ENCODE assay signal across 9 cellular contexts in genomic region chr19:4390862-4391693, GRCh38. TPM values are rescaled to one million over a fixed set of nuclear protein-coding genes. Genes with fewer than 3 reads are reported as not detected.
DNase-seq lines count a peak whose midpoint lies in the region; ATAC-seq, FAIRE-seq and TF ChIP-seq lines count a peak whose summit lies in the region.
"Had no signal": no experiment of that assay in that cellular context is flagged by ENCODE, and none has a peak within 500 bp of the region (broad histone marks: within the 10 kb centered on the region; RNA-seq: fewer than 3 reads in every experiment).

No MANE protein-coding gene starts in this region.

- peaks cover 36% of the 10 kb centered on the region for H3K36me3 Mint-ChIP-seq in activated CD4-positive, alpha-beta T cell treated with anti-CD3 and anti-CD28 coated beads, Interleukin-2, amount 10 ng/mL, durations not matched to agents 24 days and 14 days (ENCODE audit: low read depth)

- H3K9me3 ChIP-seq in lung (ENCODE audit: control insufficient read depth in 2 of 2, insufficient read depth in 1 of 2, low read length in 1 of 2) (no peaks in the 10 kb centered on the region), thoracic aorta (no peaks in the 10 kb centered on the region)

- H3K27ac ChIP-seq in lung (ENCODE audit: low read depth in 1 of 2, low read length in 1 of 2) (peak overlapping the region; percentile 39 to 78), thoracic aorta (peak overlapping the region; percentile 9 to 56)

- no peaks in the 10 kb centered on the region for H3K9me3 Mint-ChIP-seq in activated CD4-positive, alpha-beta T cell treated with anti-CD3 and anti-CD28 coated beads, Interleukin-2, amount 10 ng/mL, durations not matched to agents 24 days and 14 days

- no peak for TF ChIP-seq POLR2A in erythroblast (IDR thresholded peaks at IDR 0.05; ENCODE audit: low read length)

- H3K36me3 ChIP-seq in lung (ENCODE audit: control insufficient read depth in 2 of 2, insufficient read depth in 2 of 2, low read length in 2 of 2) (peaks cover 0 to 12% of the 10 kb centered on the region in 2 donors), thoracic aorta (no peaks in the 10 kb centered on the region)

- ATAC-seq in lung (ENCODE audit: insufficient read depth, low FRiP score) (no peak), thoracic aorta (ENCODE audit: insufficient number of reproducible peaks, low FRiP score, low read depth) (no peak)

- no peak for TF ChIP-seq CTCF in choroid plexus epithelial cell (conservative IDR thresholded peaks at IDR 0.05; ENCODE audit: low read depth, low read length)
- TF ChIP-seq CTCF in lung (IDR thresholded peaks at IDR 0.05; ENCODE audit: control extremely low read depth, extremely low read depth), result no peak
- TF ChIP-seq CTCF in thoracic aorta (IDR thresholded peaks at IDR 0.05), result no peak

- peaks cover 48% of the 10 kb centered on the region for H3K4me1 Mint-ChIP-seq in activated CD4-positive, alpha-beta T cell treated with anti-CD3 and anti-CD28 coated beads, Interleukin-2, amount 10 ng/mL, durations not matched to agents 24 days and 14 days

- peaks cover 10 to 37% of the 10 kb centered on the region in 2 donors for H3K4me1 ChIP-seq in lung (ENCODE audit: control insufficient read depth in 2 of 2, insufficient read depth in 2 of 2, low read length in 2 of 2)
- H3K4me1 ChIP-seq in thoracic aorta (ENCODE audit: control insufficient read depth in 1 of 2, low read depth in 2 of 2), result peaks cover 53 to 70% of the 10 kb centered on the region in 2 donors

- H3K4me3 Mint-ChIP-seq in activated CD4-positive, alpha-beta T cell treated with anti-CD3 and anti-CD28 coated beads, Interleukin-2, amount 10 ng/mL, durations not matched to agents 24 days and 14 days, result peak overlapping the region; percentile 59

- H3K4me3 ChIP-seq in choroid plexus epithelial cell (ENCODE audit: low read depth, low read length), result no peak overlapping the region
- no peak overlapping the region for H3K4me3 ChIP-seq in lung
- peak overlapping the region; percentile 56 for H3K4me3 ChIP-seq in thoracic aorta

- no peak for FAIRE-seq in GM19239 (lab: Jason Lieb, UNC)

- H3K27me3 ChIP-seq in lung (ENCODE audit: control insufficient read depth, insufficient read depth) (no peaks in the 10 kb centered on the region), thoracic aorta (replicated peaks; ENCODE audit: insufficient read depth) (no peaks in the 10 kb centered on the region)

- H3K27me3 Mint-ChIP-seq in activated CD4-positive, alpha-beta T cell treated with anti-CD3 and anti-CD28 coated beads, Interleukin-2, amount 10 ng/mL, durations not matched to agents 24 days and 14 days, result no peaks in the 10 kb centered on the region

- 51 to 58% methylated on average over 23 of the region's 23 CpGs for WGBS in lung, 2 donors

- intact Hi-C loops in activated CD4-positive, alpha-beta T cell treated with anti-CD3 and anti-CD28 coated beads, Interleukin-2, amount 10 ng/mL, durations not matched to agents 24 days and 14 days (cut with micrococcal nuclease), result no loop called here

- no peak for DNase-seq in activated CD4-positive, alpha-beta T cell treated with anti-CD3 and anti-CD28 coated beads, Interleukin-2, amount 10 ng/mL, durations not matched to agents 24 days and 14 days
- DNase-seq in activated CD4-positive, alpha-beta T cell treated with anti-CD3 and anti-CD28 coated beads, Interleukin-2, amount 50 U/mL, for 1 hour, result no peak
- DNase-seq in choroid plexus epithelial cell (ENCODE audit: low read depth) (peak; percentile 62), lung (ENCODE audit: low spot score) (no peak), thoracic aorta (ENCODE audit: low spot score) (no peak), GM19239 (ENCODE audit: insufficient read length, low spot score) (no peak), erythroblast (lab: John Stamatoyannopoulos, UW) (no peak)
- DNase-seq in stimulated activated CD4-positive, alpha-beta T cell treated with anti-CD3 and anti-CD28 coated beads, Interleukin-12 subunit alpha, Interleukin-12 subunit beta, amount 100 ng/mL, for 4 hours, result no peak
- DNase-seq: AML-193 had no signal

- H3K27ac Mint-ChIP-seq in activated CD4-positive, alpha-beta T cell treated with anti-CD3 and anti-CD28 coated beads, Interleukin-2, amount 10 ng/mL, durations not matched to agents 24 days and 14 days, result peak overlapping the region; percentile 63

RNA-seq across cellular contexts. Expression of gene SH3GL1, which starts 9.3 kb away (rescaled TPM):
- 53.8 and 56.8 TPM in 2 replicates for total RNA-seq in activated CD4-positive, alpha-beta T cell treated with anti-CD3 and anti-CD28 coated beads, Interleukin-2, amount 10 ng/mL, durations not matched to agents 24 days and 14 days
- total RNA-seq in lung, result 10 to 100 TPM; 30.6 to 68.6 TPM
- polyA plus RNA-seq in lung, result 10 to 100 TPM; 53.1 to 65.4 TPM
- 10 to 100 TPM; 47.3 to 56.9 TPM for total RNA-seq in thoracic aorta

RNA-seq across cellular contexts. Expression of gene CHAF1A, which starts 11.4 kb away (rescaled TPM):
- total RNA-seq in activated CD4-positive, alpha-beta T cell treated with anti-CD3 and anti-CD28 coated beads, Interleukin-2, amount 10 ng/mL, durations not matched to agents 24 days and 14 days, result 99.4 and 103 TPM in 2 replicates
- total RNA-seq in lung (10 to 100 TPM in 1 of 2 donors, 1 to 10 TPM in 1; 10.0 to 16.7 TPM), thoracic aorta (1 to 10 TPM; 3.2 to 5.8 TPM)
- 1 to 10 TPM; 6.8 to 7.4 TPM for polyA plus RNA-seq in lung

RNA-seq across cellular contexts. Expression of gene MPND, which starts 47.7 kb away (rescaled TPM):
- 20.6 and 21.0 TPM in 2 replicates for total RNA-seq in activated CD4-positive, alpha-beta T cell treated with anti-CD3 and anti-CD28 coated beads, Interleukin-2, amount 10 ng/mL, durations not matched to agents 24 days and 14 days
- 10 to 100 TPM in 1 of 2 donors, 1 to 10 TPM in 1; 9.1 to 30.5 TPM for total RNA-seq in lung
- polyA plus RNA-seq in lung, result 10 to 100 TPM; 18.7 to 32.3 TPM
- 10 to 100 TPM in 1 of 2 donors, 1 to 10 TPM in 1; 5.8 to 10.8 TPM for total RNA-seq in thoracic aorta

RNA-seq across cellular contexts. Expression of gene STAP2, which starts 52.5 kb away (rescaled TPM):
- 14.2 and 16.8 TPM in 2 replicates for total RNA-seq in activated CD4-positive, alpha-beta T cell treated with anti-CD3 and anti-CD28 coated beads, Interleukin-2, amount 10 ng/mL, durations not matched to agents 24 days and 14 days
- 10 to 100 TPM; 24.4 to 30.0 TPM for total RNA-seq in lung
- 10 to 100 TPM; 24.6 to 32.6 TPM for polyA plus RNA-seq in lung
- not detected for total RNA-seq in thoracic aorta
